ENCODE assay signal across 10 cellular contexts in genomic region chr11:67421421-67422031, GRCh38. TPM values are rescaled to one million over a fixed set of nuclear protein-coding genes. Genes with fewer than 3 reads are reported as not detected.
DNase-seq lines count a peak whose midpoint lies in the region; ATAC-seq, FAIRE-seq and TF ChIP-seq lines count a peak whose summit lies in the region.
"Had no signal": no experiment of that assay in that cellular context is flagged by ENCODE, and none has a peak within 500 bp of the region (broad histone marks: within the 10 kb centered on the region; RNA-seq: fewer than 3 reads in every experiment).

No MANE protein-coding gene starts in this region.

- no peak overlapping the region for H3K4me3 ChIP-seq in CD4-positive, CD25-positive, alpha-beta regulatory T cell (ENCODE audit: low read depth, low read length)
- H3K4me3 ChIP-seq in Karpas-422 (ENCODE audit: low read length) (no peak overlapping the region), colonic mucosa (peak overlapping the region; percentile 54), neural progenitor cell (no peak overlapping the region), kidney (ENCODE audit: low read length in 2 of 2) (no peak overlapping the region)

- H3K27me3 Mint-ChIP-seq in CD4-positive, CD25-positive, alpha-beta regulatory T cell, result no peaks in the 10 kb centered on the region
- peaks cover 18% of the 10 kb centered on the region for H3K27me3 Mint-ChIP-seq in neural progenitor cell (ENCODE audit: insufficient read depth, low read depth)

- H3K4me2 ChIP-seq in Karpas-422 (ENCODE audit: low read depth, low read length, poor library complexity, severe bottlenecking) (peak overlapping the region; percentile 78), neural progenitor cell (no peak overlapping the region)

- H3K9me2 ChIP-seq in Karpas-422 (replicated peaks; ENCODE audit: insufficient read depth, low read length), result no peaks in the 10 kb centered on the region

- no peak for DNase-seq in CD4-positive, CD25-positive, alpha-beta regulatory T cell
- no peak for DNase-seq in Karpas-422
- no peak for DNase-seq in colonic mucosa
- DNase-seq in neural progenitor cell (ENCODE audit: low spot score), result no peak
- no peak for DNase-seq in kidney
- no peak for DNase-seq in DMS53 treated with DMSO at 0.1 percent for 48 hours (lab: John Stamatoyannopoulos, UW; ENCODE audit: unreplicated experiment)
- DNase-seq in urothelium cell line (ENCODE audit: low spot score), result no peak

- peaks cover 53% of the 10 kb centered on the region for H3K4me1 ChIP-seq in CD4-positive, CD25-positive, alpha-beta regulatory T cell (ENCODE audit: control insufficient read depth, insufficient read depth, low read length, poor library complexity, severe bottlenecking)
- peaks cover 38% of the 10 kb centered on the region for H3K4me1 ChIP-seq in Karpas-422 (ENCODE audit: low read length)
- no peaks in the 10 kb centered on the region for H3K4me1 ChIP-seq in colonic mucosa
- peaks cover 5% of the 10 kb centered on the region for H3K4me1 ChIP-seq in neural progenitor cell
- peaks cover 11 to 17% of the 10 kb centered on the region in 2 donors for H3K4me1 ChIP-seq in kidney (ENCODE audit: control insufficient read depth in 1 of 2, insufficient read depth in 1 of 2, low read depth in 1 of 2, low read length in 2 of 2)

- peaks cover 4% of the 10 kb centered on the region for H3F3A ChIP-seq in neural progenitor cell (ENCODE audit: low read depth)

- no peak for ATAC-seq in CD4-positive, CD25-positive, alpha-beta regulatory T cell (ENCODE audit: low read depth in 2 of 2)
- no peak for ATAC-seq in GM18868 (IDR thresholded peaks at IDR 0.05; ENCODE audit: unreplicated experiment)

- H3K27ac Mint-ChIP-seq in CD4-positive, CD25-positive, alpha-beta regulatory T cell, result peak overlapping the region; percentile 82 to 97 (median 86)
- H3K27ac Mint-ChIP-seq in neural progenitor cell, result no peak overlapping the region

- no peak overlapping the region for H3K9ac ChIP-seq in Karpas-422 (ENCODE audit: low read length)
- H3K9ac ChIP-seq in colonic mucosa (ENCODE audit: low read depth in 2 of 2, low read length in 2 of 2), result no peak overlapping the region
- no peak overlapping the region for H3K9ac ChIP-seq in neural progenitor cell
- H3K9ac ChIP-seq in kidney (ENCODE audit: low read length in 2 of 2), result peak overlapping the region in 1 of 2 donors; percentile 34

- no peak for FAIRE-seq in kidney (lab: Jason Lieb, UNC)
- no peak for FAIRE-seq in urothelium cell line (lab: Jason Lieb, UNC)
- FAIRE-seq: islet of Langerhans had no signal

- H3K4me3 Mint-ChIP-seq in CD4-positive, CD25-positive, alpha-beta regulatory T cell, result peak overlapping the region; percentile 75 to 93 (median 82)
- H3K4me3 Mint-ChIP-seq in neural progenitor cell, result peak overlapping the region; percentile 81

- H3K79me2 ChIP-seq in Karpas-422 (ENCODE audit: low read length) (no peaks in the 10 kb centered on the region), neural progenitor cell (ENCODE audit: low read depth) (no peaks in the 10 kb centered on the region)

- H3K9me3 ChIP-seq in CD4-positive, CD25-positive, alpha-beta regulatory T cell (ENCODE audit: control insufficient read depth in 2 of 2, low read length in 2 of 2), result no peaks in the 10 kb centered on the region
- no peaks in the 10 kb centered on the region for H3K9me3 ChIP-seq in Karpas-422 (ENCODE audit: low read length)
- no peaks in the 10 kb centered on the region for H3K9me3 ChIP-seq in colonic mucosa
- H3K9me3 ChIP-seq in neural progenitor cell (ENCODE audit: low read depth), result no peaks in the 10 kb centered on the region
- H3K9me3 ChIP-seq in kidney (ENCODE audit: control insufficient read depth in 1 of 2, low read length in 2 of 2), result no peaks in the 10 kb centered on the region

- peak overlapping the region; percentile 79 for H3K27ac ChIP-seq in CD4-positive, CD25-positive, alpha-beta regulatory T cell (ENCODE audit: insufficient read depth, low read length, poor library complexity, severe bottlenecking)
- H3K27ac ChIP-seq in Karpas-422 (ENCODE audit: low read length) (no peak overlapping the region), colonic mucosa (peak overlapping the region; percentile 88), neural progenitor cell (no peak overlapping the region), kidney (ENCODE audit: low read depth in 2 of 2, low read length in 2 of 2) (no peak overlapping the region)

- H3K4me1 Mint-ChIP-seq in CD4-positive, CD25-positive, alpha-beta regulatory T cell, result peaks cover 4 to 68% (median 19%) of the 10 kb centered on the region in 4 donors
- peaks cover 25% of the 10 kb centered on the region for H3K4me1 Mint-ChIP-seq in neural progenitor cell

- no peaks in the 10 kb centered on the region for H3K36me3 Mint-ChIP-seq in CD4-positive, CD25-positive, alpha-beta regulatory T cell
- no peaks in the 10 kb centered on the region for H3K36me3 Mint-ChIP-seq in neural progenitor cell

- no peak for TF ChIP-seq CTCF in colonic mucosa (IDR thresholded peaks at IDR 0.05)
- no peak for TF ChIP-seq CTCF in neural progenitor cell (IDR thresholded peaks at IDR 0.05)
- TF ChIP-seq CTCF in kidney (IDR thresholded peaks at IDR 0.05; ENCODE audit: borderline replicate concordance, extremely low read depth, insufficient read depth), result no peak

- H2AFZ ChIP-seq in Karpas-422 (ENCODE audit: low read length) (no peak overlapping the region), neural progenitor cell (replicated peaks) (no peak overlapping the region)

- no peaks in the 10 kb centered on the region for H4K20me1 ChIP-seq in Karpas-422 (ENCODE audit: insufficient read depth, low read depth, low read length)
- H4K20me1 ChIP-seq in neural progenitor cell (ENCODE audit: low read depth), result no peaks in the 10 kb centered on the region

- H3K36me3 ChIP-seq in CD4-positive, CD25-positive, alpha-beta regulatory T cell (ENCODE audit: control insufficient read depth, insufficient read depth, low read length), result no peaks in the 10 kb centered on the region
- H3K36me3 ChIP-seq in Karpas-422 (ENCODE audit: insufficient read depth, low read length) (no peaks in the 10 kb centered on the region), colonic mucosa (no peaks in the 10 kb centered on the region), neural progenitor cell (no peaks in the 10 kb centered on the region), kidney (ENCODE audit: control insufficient read depth in 1 of 2, insufficient read depth in 2 of 2, low read length in 2 of 2) (no peaks in the 10 kb centered on the region)

- intact Hi-C loops in colonic mucosa (cut with DNase I), result no loop called here
- intact Hi-C loops in kidney (cut with DNase I), result no loop called here

- no peaks in the 10 kb centered on the region for H3K27me3 ChIP-seq in CD4-positive, CD25-positive, alpha-beta regulatory T cell (ENCODE audit: control insufficient read depth, insufficient read depth, low read length)
- H3K27me3 ChIP-seq in Karpas-422 (ENCODE audit: low read length) (no peaks in the 10 kb centered on the region; the same call in 1 of the 2 replicates), colonic mucosa (no peaks in the 10 kb centered on the region), neural progenitor cell (peaks cover 28% of the 10 kb centered on the region)

- H3K9me3 Mint-ChIP-seq in CD4-positive, CD25-positive, alpha-beta regulatory T cell, result no peaks in the 10 kb centered on the region
- H3K9me3 Mint-ChIP-seq in neural progenitor cell, result no peaks in the 10 kb centered on the region

RNA-seq across cellular contexts. Expression of gene CARNS1, which starts 6.0 kb away (rescaled TPM):
- 7.8 TPM for total RNA-seq in CD4-positive, CD25-positive, alpha-beta regulatory T cell
- polyA plus RNA-seq in CD4-positive, CD25-positive, alpha-beta regulatory T cell, result 1 to 10 TPM in 2 of 4 donors, under 1 TPM in 2; 0.63 to 2.3 (median 1.1) TPM
- total RNA-seq in Karpas-422 (2014; rRNA removed; shearing (Covaris generic); ENCODE audit: low replicate concordance), result 0.18 TPM in 1 of 2 replicates, not detected in the other
- total RNA-seq in colonic mucosa (under 1 TPM; 0.20 to 0.32 TPM), neural progenitor cell (ENCODE audit: low replicate concordance) (0.22 and 0.52 TPM in 2 replicates), kidney (1.7 TPM)
- 0.80 TPM for polyA plus RNA-seq in kidney (ENCODE audit: insufficient read depth, low read depth, low replicate concordance)
- total RNA-seq: HT1080 had no signal

RNA-seq across cellular contexts. Expression of gene RPS6KB2, which starts 6.8 kb away (rescaled TPM):
- 66.0 TPM for total RNA-seq in CD4-positive, CD25-positive, alpha-beta regulatory T cell
- 10 to 100 TPM; 44.4 to 61.5 (median 50.3) TPM for polyA plus RNA-seq in CD4-positive, CD25-positive, alpha-beta regulatory T cell
- 48.9 and 83.6 TPM in 2 replicates for total RNA-seq in Karpas-422 (2014; rRNA removed; shearing (Covaris generic); ENCODE audit: low replicate concordance)
- 10 to 100 TPM; 38.3 to 70.4 TPM for total RNA-seq in colonic mucosa
- total RNA-seq in neural progenitor cell (ENCODE audit: low replicate concordance), result 23.7 and 51.3 TPM in 2 replicates
- total RNA-seq in kidney, result 41.3 TPM
- 45.4 TPM for polyA plus RNA-seq in kidney (ENCODE audit: insufficient read depth, low read depth, low replicate concordance)

RNA-seq across cellular contexts. Expression of gene PTPRCAP, which starts 16.0 kb away (rescaled TPM):
- total RNA-seq in CD4-positive, CD25-positive, alpha-beta regulatory T cell, result 291 TPM
- polyA plus RNA-seq in CD4-positive, CD25-positive, alpha-beta regulatory T cell, result 1,000 to 10,000 TPM in 1 of 4 donors, 100 to 1,000 TPM in 3; 829 to 1,084 (median 978) TPM
- 161 and 348 TPM in 2 replicates for total RNA-seq in Karpas-422 (2014; rRNA removed; shearing (Covaris generic); ENCODE audit: low replicate concordance)
- 1 to 10 TPM; 5.5 to 9.6 TPM for total RNA-seq in colonic mucosa
- total RNA-seq in neural progenitor cell (ENCODE audit: low replicate concordance), result 1.1 TPM in 1 of 2 replicates, not detected in the other
- total RNA-seq in kidney, result 20.3 TPM
- 4.7 TPM for polyA plus RNA-seq in kidney (ENCODE audit: insufficient read depth, low read depth, low replicate concordance)
- total RNA-seq: HT1080 had no signal

RNA-seq across cellular contexts. Expression of gene TBC1D10C, which starts 17.6 kb away (rescaled TPM):
- total RNA-seq in CD4-positive, CD25-positive, alpha-beta regulatory T cell, result 312 TPM
- 100 to 1,000 TPM; 328 to 504 (median 378) TPM for polyA plus RNA-seq in CD4-positive, CD25-positive, alpha-beta regulatory T cell
- total RNA-seq in Karpas-422 (2014; rRNA removed; shearing (Covaris generic); ENCODE audit: low replicate concordance), result 52.4 and 122 TPM in 2 replicates
- total RNA-seq in colonic mucosa (1 to 10 TPM; 3.9 to 5.2 TPM), neural progenitor cell (ENCODE audit: low replicate concordance) (0.15 and 1.1 TPM in 2 replicates), kidney (13.9 TPM)
- 1.7 TPM for polyA plus RNA-seq in kidney (ENCODE audit: insufficient read depth, low read depth, low replicate concordance)

RNA-seq across cellular contexts. Expression of gene PPP1CA, which starts 19.9 kb away (rescaled TPM):
- total RNA-seq in CD4-positive, CD25-positive, alpha-beta regulatory T cell, result 160 TPM
- 100 to 1,000 TPM; 547 to 762 (median 622) TPM for polyA plus RNA-seq in CD4-positive, CD25-positive, alpha-beta regulatory T cell
- 218 and 332 TPM in 2 replicates for total RNA-seq in Karpas-422 (2014; rRNA removed; shearing (Covaris generic); ENCODE audit: low replicate concordance)
- total RNA-seq in colonic mucosa (100 to 1,000 TPM; 242 to 280 TPM), neural progenitor cell (ENCODE audit: low replicate concordance) (102 and 189 TPM in 2 replicates), kidney (155 TPM)
- 210 TPM for polyA plus RNA-seq in kidney (ENCODE audit: insufficient read depth, low read depth, low replicate concordance)

Comparison
In these comparisons a context has a peak if more than half of its experiments do, and no peak if none do; other contexts are left out.
1. H3K27ac ChIP-seq: peak in CD4-positive, CD25-positive, alpha-beta regulatory T cell (single experiment) and colonic mucosa (single experiment); none in Karpas-422 (single experiment), neural progenitor cell (single experiment) and kidney (0 of 2).